Comparison of ENCODE assay signal across 19 cellular contexts in the genomic region with DNA sequence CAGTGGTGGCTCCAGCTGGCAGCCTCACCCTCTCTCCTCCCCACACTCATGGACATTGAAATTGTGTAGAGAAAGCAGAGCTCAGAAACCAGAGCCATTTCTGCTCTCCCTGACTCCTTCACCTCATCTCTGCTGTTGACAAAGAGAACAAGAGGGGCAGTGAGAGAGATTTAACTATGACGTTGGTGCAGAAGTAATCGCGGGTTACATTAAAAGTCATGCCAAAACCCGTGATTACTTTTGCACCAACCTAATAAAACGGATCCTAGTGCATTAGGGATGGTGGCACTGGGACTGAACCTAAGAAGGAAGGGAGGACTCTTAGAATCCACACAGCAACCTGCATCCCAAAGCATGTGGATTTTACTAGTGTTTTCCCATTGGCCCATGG.
"Had no signal": no experiment of that assay in that cellular context is flagged by ENCODE, and none has a peak within 500 bp of the region (broad histone marks: within the 10 kb centered on the region; RNA-seq: fewer than 3 reads in every experiment).

No MANE protein-coding gene starts in this region.

- H3K27me3 ChIP-seq: adrenal gland, breast epithelium, neutrophil, right lobe of liver had no signal

- H3K36me3 ChIP-seq: adrenal gland, breast epithelium, neutrophil, right lobe of liver, thoracic aorta had no signal

- H3K9ac ChIP-seq: parathyroid adenoma had no signal

- H3K9me3 ChIP-seq: neutrophil, right lobe of liver, thoracic aorta had no signal

- H3K27ac ChIP-seq: adrenal gland, breast epithelium, coronary artery, neutrophil, parathyroid adenoma, right lobe of liver, thoracic aorta had no signal

- DNase-seq: activated CD4-positive, alpha-beta T cell treated with anti-CD3 and anti-CD28 coated beads, Interleukin-2, amount 50 U/mL, for 4 hours; activated gamma-delta T cell; activated T-cell treated with anti-CD3 and anti-CD28 coated beads, Interleukin-2, amount 50 U/mL, for 72 hours; adrenal gland; foreskin melanocyte; glutamatergic neuron; hippocampal formation; left cardiac atrium; mesendoderm; natural killer cell; right lobe of liver; stimulated activated CD4-positive, alpha-beta T cell treated with anti-CD3 and anti-CD28 coated beads, Interleukin-4, amount 100 ng/mL, for 24 hours had no signal

- ATAC-seq: activated naive CD4-positive, alpha-beta T cell treated with anti-CD3 and anti-CD28 coated beads, Interleukin-2, amount 50 U/mL, for 72 hours; activated T-cell treated with anti-CD3 and anti-CD28 coated beads, Interleukin-2, amount 50 U/mL, for 72 hours; left cardiac atrium; natural killer cell; right lobe of liver; stimulated activated memory B cell treated with anti-CD40 and anti-IgM and Interleukin-4, amounts not matched to agents 10 μg/mL and 1 μg/mL and 100 μg/mL, for 72 hours had no signal

- H3K4me1 ChIP-seq: adrenal gland, breast epithelium, parathyroid adenoma, right lobe of liver had no signal

- H3K4me3 ChIP-seq: adrenal gland, breast epithelium, coronary artery, right lobe of liver, thoracic aorta had no signal
